ENCODE assay signal across 8 cellular contexts in genomic region chr12:121033625-121034349, GRCh38. TPM values are rescaled to one million over a fixed set of nuclear protein-coding genes. Genes with fewer than 3 reads are reported as not detected.
DNase-seq lines count a peak whose midpoint lies in the region; ATAC-seq and TF ChIP-seq lines count a peak whose summit lies in the region.

No MANE protein-coding gene starts in this region.

- TF ChIP-seq CTCF in epithelial cell of esophagus (IDR thresholded peaks at IDR 0.05; ENCODE audit: insufficient read depth, low read depth, low read length, missing control alignments) = no peak

- DNase-seq in HT1080 (ENCODE audit: low read depth) (peak; percentile 97), epithelial cell of esophagus (ENCODE audit: low read depth) (peak; percentile 90), C1 segment of cervical spinal cord (lab: John Stamatoyannopoulos, UW) (no peak), GM19240 (ENCODE audit: insufficient read length, low spot score) (no peak)
- peak; percentile 74 for DNase-seq in activated CD4-positive, alpha-beta T cell treated with anti-CD3 and anti-CD28 coated beads for 48 hours
- peak; percentile 37 to 49 for DNase-seq in stimulated activated CD8-positive, alpha-beta memory T cell treated with anti-CD3 and anti-CD28 coated beads, Interleukin-15, amount 100 ng/mL, for 4 hours (ENCODE audit: low read depth in 2 of 2)

- ATAC-seq in HG03565 (IDR thresholded peaks at IDR 0.05; ENCODE audit: unreplicated experiment) (no peak), HG02571 (IDR thresholded peaks at IDR 0.05; ENCODE audit: unreplicated experiment) (no peak)

- no peak overlapping the region for H3K4me3 ChIP-seq in epithelial cell of esophagus (ENCODE audit: low read length)

RNA-seq across cellular contexts. Expression of gene OASL, which starts 5.3 kb away (rescaled TPM):
- total RNA-seq in HT1080 (2014; rRNA removed; shearing (Covaris generic)) = 2.4 and 3.2 TPM in 2 replicates
- polyA plus RNA-seq in HT1080 (2015; cell fraction: cytosol; rRNA removed) = 0.54 and 0.55 TPM in 2 replicates
- polyA plus RNA-seq in HT1080 (2015; cell fraction: nucleus; rRNA removed) = 0.56 and 2.5 TPM in 2 replicates

RNA-seq across cellular contexts. Expression of gene C12orf43, which starts 17.5 kb away (rescaled TPM):
- total RNA-seq in HT1080 (2014; rRNA removed; shearing (Covaris generic)) = 27.7 and 35.8 TPM in 2 replicates
- polyA plus RNA-seq in HT1080 (2015; cell fraction: cytosol; rRNA removed) = 15.2 and 17.1 TPM in 2 replicates
- 21.2 TPM in 2 replicates for polyA plus RNA-seq in HT1080 (2015; cell fraction: nucleus; rRNA removed)

RNA-seq across cellular contexts. Expression of gene HNF1A, which starts 55.4 kb away (rescaled TPM):
- not detected in 2 replicates for total RNA-seq in HT1080 (2014; rRNA removed; shearing (Covaris generic))
- 0.03 TPM in 1 of 2 replicates, not detected in the other for polyA plus RNA-seq in HT1080 (2015; cell fraction: cytosol; rRNA removed)
- polyA plus RNA-seq in HT1080 (2015; cell fraction: nucleus; rRNA removed) = not detected in 2 replicates

Comparison
In these comparisons a context has a peak if more than half of its experiments do, and no peak if none do; other contexts are left out.
1. DNase-seq: peak in HT1080 (single experiment), activated CD4-positive, alpha-beta T cell treated with anti-CD3 and anti-CD28 coated beads for 48 hours (single experiment), epithelial cell of esophagus (single experiment) and stimulated activated CD8-positive, alpha-beta memory T cell treated with anti-CD3 and anti-CD28 coated beads, Interleukin-15, amount 100 ng/mL, for 4 hours (2 of 2); none in C1 segment of cervical spinal cord (0 of 14) and GM19240 (single experiment).